In the genomic region with DNA sequence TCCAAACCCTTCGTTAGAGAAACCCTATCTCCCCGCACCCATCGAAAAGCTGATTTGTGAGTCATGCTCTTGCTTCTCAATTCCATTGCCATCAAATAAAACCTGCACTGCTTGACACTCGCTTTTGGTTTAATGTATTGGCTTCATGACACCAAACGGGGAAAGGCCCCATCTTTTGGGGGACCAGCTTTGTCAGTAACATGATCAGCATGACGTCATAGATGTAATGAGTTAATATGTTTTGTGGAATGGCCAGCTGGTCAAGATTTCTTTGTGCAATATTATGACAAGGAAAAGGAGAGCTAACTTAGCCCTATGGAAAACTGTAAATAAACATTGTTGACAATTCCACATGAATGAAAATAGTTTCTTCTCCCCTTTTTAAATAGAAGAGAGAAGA, we compare ENCODE assay signal across 33 cellular contexts.
DNase-seq lines count a peak whose midpoint lies in the region; ATAC-seq, FAIRE-seq and TF ChIP-seq lines count a peak whose summit lies in the region.
"Had no signal": no experiment of that assay in that cellular context is flagged by ENCODE, and none has a peak within 500 bp of the region (broad histone marks: within the 10 kb centered on the region; RNA-seq: fewer than 3 reads in every experiment).

No MANE protein-coding gene starts in this region.

- H3K9me3 ChIP-seq in HepG2 (ENCODE audit: low read length) (peaks cover 93% of the 10 kb centered on the region), right lobe of liver (no peaks in the 10 kb centered on the region), HEK293 (ENCODE audit: control insufficient read depth, insufficient read depth, low read depth, low read length) (no peaks in the 10 kb centered on the region), K562 (replicated peaks; ENCODE audit: control insufficient read depth, insufficient read depth, low read depth, low read length) (no peaks in the 10 kb centered on the region), HAP-1 (no peaks in the 10 kb centered on the region), kidney (ENCODE audit: control insufficient read depth in 1 of 2, low read length in 2 of 2) (no peaks in the 10 kb centered on the region)
- H3K9me3 ChIP-seq: A549; BE2C; BLaER1; BLaER1 treated with 17β-estradiol and CSF1 and Interleukin-3, amounts not matched to agents 10 nM and 100 nM; Caco-2 had no signal

- H3K9ac ChIP-seq in HepG2 (ENCODE audit: insufficient read depth, low read depth, low read length) (no peak overlapping the region), K562 (ENCODE audit: insufficient read depth in 1 of 2, low read depth in 2 of 2, low read length in 2 of 2) (no peak overlapping the region), kidney (ENCODE audit: low read length in 2 of 2) (no peak overlapping the region)
- H3K9ac ChIP-seq: BLaER1; BLaER1 treated with 17β-estradiol and CSF1 and Interleukin-3, amounts not matched to agents 10 nM and 100 nM had no signal

- H4K20me1 ChIP-seq in HepG2 (ENCODE audit: insufficient read depth, low read length): no peaks in the 10 kb centered on the region
- H4K20me1 ChIP-seq in K562 (replicated peaks; ENCODE audit: control insufficient read depth, insufficient read depth, low read length): no peaks in the 10 kb centered on the region
- H4K20me1 ChIP-seq: BLaER1; BLaER1 treated with 17β-estradiol and CSF1 and Interleukin-3, amounts not matched to agents 10 nM and 100 nM had no signal

- H2AFZ ChIP-seq in HepG2 (ENCODE audit: low read length) (no peak overlapping the region), K562 (ENCODE audit: low read depth, low read length) (no peak overlapping the region)

- H3K4me3 ChIP-seq in HepG2 (replicated peaks in 1 of 3; ENCODE audit: insufficient read depth in 1 of 3, low read depth in 2 of 3, low read length in 3 of 3): no peak overlapping the region
- no peak overlapping the region for H3K4me3 ChIP-seq in right lobe of liver
- no peak overlapping the region for H3K4me3 ChIP-seq in HEK293 (ENCODE audit: low read depth, low read length)
- no peak overlapping the region for H3K4me3 ChIP-seq in K562
- no peak overlapping the region for H3K4me3 ChIP-seq in HAP-1
- no peak overlapping the region for H3K4me3 ChIP-seq in kidney (ENCODE audit: low read length in 2 of 2)
- H3K4me3 ChIP-seq: A549; BLaER1; BLaER1 treated with 17β-estradiol and CSF1 and Interleukin-3, amounts not matched to agents 10 nM and 100 nM had no signal

- H3K79me2 ChIP-seq in HepG2 (ENCODE audit: insufficient read depth, low read length) (no peaks in the 10 kb centered on the region), K562 (ENCODE audit: control insufficient read depth, insufficient read depth, low read length) (no peaks in the 10 kb centered on the region)

- no peak for FAIRE-seq in HepG2 (lab: Jason Lieb, UNC)
- no peak for FAIRE-seq in K562 (lab: Jason Lieb, UNC)
- no peak for FAIRE-seq in kidney (lab: Jason Lieb, UNC)
- FAIRE-seq: A204.1, A549, D721Med had no signal

- H3K4me1 ChIP-seq in HepG2 (ENCODE audit: insufficient read depth, low read length): no peaks in the 10 kb centered on the region
- no peaks in the 10 kb centered on the region for H3K4me1 ChIP-seq in right lobe of liver
- H3K4me1 ChIP-seq in HEK293 (ENCODE audit: control insufficient read depth, insufficient read depth, low read length): no peaks in the 10 kb centered on the region
- no peaks in the 10 kb centered on the region for H3K4me1 ChIP-seq in K562 (replicated peaks in 1 of 2; ENCODE audit: control insufficient read depth in 2 of 2, insufficient read depth in 2 of 2, low read length in 2 of 2)
- H3K4me1 ChIP-seq in HAP-1: no peaks in the 10 kb centered on the region
- no peaks in the 10 kb centered on the region for H3K4me1 ChIP-seq in kidney (ENCODE audit: control insufficient read depth in 1 of 2, insufficient read depth in 1 of 2, low read depth in 1 of 2, low read length in 2 of 2)
- H3K4me1 ChIP-seq: A549; BE2C; BLaER1; BLaER1 treated with 17β-estradiol and CSF1 and Interleukin-3, amounts not matched to agents 10 nM and 100 nM; Caco-2 had no signal

- ATAC-seq in HepG2 (no peak), right lobe of liver (no peak), K562 (no peak)
- ATAC-seq: A549; CD8-positive, alpha-beta T cell had no signal

- TF ChIP-seq EP300 in HepG2 (IDR thresholded peaks at IDR 0.05; ENCODE audit: low read depth in 2 of 2, low read length in 2 of 2) (no peak), HepG2 (CRISPR knock-in tag; IDR thresholded peaks at IDR 0.05; ENCODE audit: borderline replicate concordance) (no peak), K562 (IDR thresholded peaks at IDR 0.05; ENCODE audit: low read length) (no peak)

- TF ChIP-seq CTCF in HepG2 (CRISPR knock-in tag; IDR thresholded peaks at IDR 0.05): no peak
- no peak for TF ChIP-seq CTCF in right lobe of liver (IDR thresholded peaks at IDR 0.05)
- TF ChIP-seq CTCF in HEK293 (tag by site-specific recombination; IDR thresholded peaks at IDR 0.05): no peak
- no peak for TF ChIP-seq CTCF in K562 (IDR thresholded peaks at IDR 0.05 in 2 of 3, conservative IDR thresholded peaks at IDR 0.05 in 1 of 3; ENCODE audit: insufficient read depth in 2 of 3, low read depth in 1 of 3, low read length in 3 of 3)
- no peak for TF ChIP-seq CTCF in kidney (IDR thresholded peaks at IDR 0.05; ENCODE audit: borderline replicate concordance, extremely low read depth, insufficient read depth)

- DNase-seq in HepG2 (ENCODE audit: low spot score) (no peak), right lobe of liver (no peak), K562 (ENCODE audit: extremely low read depth in 1 of 4, low spot score in 3 of 4) (no peak), HAP-1 (ENCODE audit: low spot score in 2 of 2) (no peak), kidney (no peak)
- DNase-seq: 8988T; ACHN; AML-193; BE2C; C1 segment of cervical spinal cord; Caco-2; Calu3; CD4-positive, alpha-beta memory T cell; CD4-positive, alpha-beta T cell; CD4-positive, CD25-positive, alpha-beta regulatory T cell; CD8-positive, alpha-beta memory T cell; CD8-positive, alpha-beta T cell; COR-L47; DMS 273 treated with DMSO at 0.1 percent for 48 hours; DMS153; DMS53; DMS79; DMS79 treated with DMSO at 0.1 percent for 48 hours; DND-41; EL had no signal

- in situ Hi-C loops in HepG2 (cut with HindIII; ENCODE audit: extremely low pct_ligation_motif_present, low pct_unique_long_range_greater_than_20kb) (no loop called here), K562 (cut with MboI) (no loop called here), HAP-1 (cut with MboI; ENCODE audit: low sequenced_read_pairs) (no loop called here)

- CTCF ChIA-PET in HepG2 (lab: Yijun Ruan, JAX; ENCODE audit: low intra/inter-chr PET ratio, low total read pairs): no interaction called here
- CTCF ChIA-PET in HEK293 (lab: Yijun Ruan, JAX): no interaction called here
- CTCF ChIA-PET in K562 (lab: Yijun Ruan, JAX; ENCODE audit: low intra/inter-chr PET ratio): no interaction called here

- H3K27me3 ChIP-seq in HepG2 (ENCODE audit: control insufficient read depth in 1 of 2, insufficient read depth in 2 of 2, low read length in 2 of 2): no peaks in the 10 kb centered on the region
- H3K27me3 ChIP-seq in right lobe of liver: no peaks in the 10 kb centered on the region
- no peaks in the 10 kb centered on the region for H3K27me3 ChIP-seq in K562 (ENCODE audit: control insufficient read depth in 2 of 2, insufficient read depth in 2 of 2, low read length in 2 of 2)
- H3K27me3 ChIP-seq in HAP-1 (ENCODE audit: low read depth): no peaks in the 10 kb centered on the region
- H3K27me3 ChIP-seq: BE2C; BLaER1; BLaER1 treated with 17β-estradiol and CSF1 and Interleukin-3, amounts not matched to agents 10 nM and 100 nM had no signal

- POLR2A ChIA-PET in HepG2 (lab: Yijun Ruan, JAX) (no interaction called here), HEK293 (lab: Yijun Ruan, JAX) (no interaction called here), K562 (lab: Yijun Ruan, JAX) (interaction anchor here (1.0 kb wide), 1 partner anchor 22 kb away, joined by 3 read pairs; no protein-coding TSS in a partner anchor)

- 4% methylated on average over 6 of the region's 6 CpGs for WGBS in HepG2 (ENCODE audit: low lambda C conversion rate)
- WGBS in right lobe of liver (ENCODE audit: insufficient coverage, low coverage, low lambda C conversion rate, missing lambda C conversion rate): 52% methylated on average over 5 of the region's 6 CpGs
- 35% methylated on average over 6 of the region's 6 CpGs for WGBS in K562 (ENCODE audit: insufficient coverage, low coverage, missing lambda C conversion rate)

- no peaks in the 10 kb centered on the region for H3K9me1 ChIP-seq in K562 (ENCODE audit: control insufficient read depth, insufficient read depth, low read length)

- no peak for TF ChIP-seq POLR2A in HepG2 (IDR thresholded peaks at IDR 0.05; ENCODE audit: insufficient read depth in 1 of 2, low read depth in 2 of 2, low read length in 2 of 2)
- TF ChIP-seq POLR2A in right lobe of liver (IDR thresholded peaks at IDR 0.05): no peak
- no peak for TF ChIP-seq POLR2A in K562 (conservative IDR thresholded peaks at IDR 0.05)

- intact Hi-C loops in HepG2 (cut with micrococcal nuclease; ENCODE audit: unreplicated experiment): no loop called here
- intact Hi-C loops in right lobe of liver (cut with DNase I): no loop called here
- intact Hi-C loops in K562 (cut with micrococcal nuclease): no loop called here
- intact Hi-C loops in kidney (cut with DNase I): no loop called here

- BruUV-seq in HepG2 (replicated peaks; lab: Mats Ljungman, UMichigan) (no TSS peak), K562 (replicated peaks; lab: Mats Ljungman, UMichigan) (no TSS peak)

- no peaks in the 10 kb centered on the region for H3K36me3 ChIP-seq in HepG2 (replicated peaks in 1 of 2; ENCODE audit: control insufficient read depth in 1 of 2, insufficient read depth in 2 of 2, low read length in 2 of 2)
- no peaks in the 10 kb centered on the region for H3K36me3 ChIP-seq in right lobe of liver
- no peaks in the 10 kb centered on the region for H3K36me3 ChIP-seq in HEK293 (ENCODE audit: control insufficient read depth in 2 of 2, insufficient read depth in 1 of 2, low read length in 2 of 2)
- H3K36me3 ChIP-seq in K562 (ENCODE audit: control insufficient read depth, insufficient read depth, low read length): no peaks in the 10 kb centered on the region
- no peaks in the 10 kb centered on the region for H3K36me3 ChIP-seq in HAP-1 (replicated peaks)
- no peaks in the 10 kb centered on the region for H3K36me3 ChIP-seq in kidney (ENCODE audit: control insufficient read depth in 1 of 2, insufficient read depth in 2 of 2, low read length in 2 of 2)
- H3K36me3 ChIP-seq: BE2C; BLaER1; BLaER1 treated with 17β-estradiol and CSF1 and Interleukin-3, amounts not matched to agents 10 nM and 100 nM had no signal

- H3K4me2 ChIP-seq in HepG2 (ENCODE audit: low read depth, low read length) (no peak overlapping the region), K562 (ENCODE audit: insufficient read depth, low read length) (no peak overlapping the region)
- H3K4me2 ChIP-seq: A549; BLaER1; BLaER1 treated with 17β-estradiol and CSF1 and Interleukin-3, amounts not matched to agents 10 nM and 100 nM had no signal

- TF ChIP-seq RAD21 in HepG2 (CRISPR knock-in tag; IDR thresholded peaks at IDR 0.05) (no peak), K562 (CRISPR knock-in tag; conservative IDR thresholded peaks at IDR 0.05 in 1 of 2, IDR thresholded peaks at IDR 0.05 in 1 of 2) (no peak)

- H3K27ac ChIP-seq in HepG2 (ENCODE audit: extremely low read length, insufficient read depth, low read length) (no peak overlapping the region), right lobe of liver (no peak overlapping the region), HEK293 (ENCODE audit: extremely low read depth, low read depth, low read length) (no peak overlapping the region), K562 (ENCODE audit: extremely low read depth, low read depth, low read length) (no peak overlapping the region), kidney (ENCODE audit: low read depth in 2 of 2, low read length in 2 of 2) (no peak overlapping the region)
- H3K27ac ChIP-seq: 22Rv1; A549; BLaER1; BLaER1 treated with 17β-estradiol and CSF1 and Interleukin-3, amounts not matched to agents 10 nM and 100 nM; C4-2B had no signal

Comparison
In these comparisons a context has a peak if more than half of its experiments do, and no peak if none do; other contexts are left out.
1. Of the 241 proteins assayed by ChIP-seq in both HepG2 and K562: peak only in HepG2: none; only in K562: JUNB; in both: none; in neither: 237; mixed calls (peak in some experiments, not most) for 3.